In the genomic region with DNA sequence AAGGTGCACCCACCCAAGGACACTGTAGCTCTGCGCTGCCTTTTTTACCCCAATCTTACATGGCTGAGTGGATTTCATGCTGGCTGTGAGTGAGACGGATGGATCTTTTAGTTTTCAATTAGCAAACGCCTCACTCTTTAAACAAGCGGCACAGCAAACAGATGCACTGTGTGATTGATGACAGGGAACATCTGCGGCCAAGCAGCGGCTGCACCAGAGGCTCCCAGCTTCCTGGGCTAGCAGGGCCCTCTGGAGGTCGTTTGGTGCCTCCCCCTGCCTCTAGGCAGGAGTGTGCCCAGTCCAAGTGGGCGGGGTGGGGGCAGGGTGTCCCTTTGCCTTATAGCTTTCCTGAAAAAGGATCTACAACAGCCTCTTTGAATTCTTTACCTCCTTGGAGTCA, we compare ENCODE assay signal across 2 cellular contexts.
TF ChIP-seq lines count a peak whose summit lies in the region.

No MANE protein-coding gene starts in this region.

TF ChIP-seq in HEK293T, 16 proteins besides CTCF, POLR2A, EP300 and RAD21:
- TF ChIP-seq FOXK2 (IDR thresholded peaks at IDR 0.05) = no peak

TF ChIP-seq in H1, 55 proteins besides CTCF, POLR2A, EP300 and RAD21:
- no peak for TF ChIP-seq HDAC6 (IDR thresholded peaks at IDR 0.05; ENCODE audit: low read depth, low read length)
- no peak for TF ChIP-seq CTBP2 (IDR thresholded peaks at IDR 0.05; ENCODE audit: borderline replicate concordance, insufficient read depth, insufficient read length, low read length)
- TF ChIP-seq JUND (IDR thresholded peaks at IDR 0.05; ENCODE audit: low read length) = no peak
- no peak for TF ChIP-seq SP1 (IDR thresholded peaks at IDR 0.05; ENCODE audit: low read depth, low read length)
- TF ChIP-seq KDM1A (IDR thresholded peaks at IDR 0.05; ENCODE audit: borderline replicate concordance, low read length) = no peak
- TF ChIP-seq, protein P1, sequence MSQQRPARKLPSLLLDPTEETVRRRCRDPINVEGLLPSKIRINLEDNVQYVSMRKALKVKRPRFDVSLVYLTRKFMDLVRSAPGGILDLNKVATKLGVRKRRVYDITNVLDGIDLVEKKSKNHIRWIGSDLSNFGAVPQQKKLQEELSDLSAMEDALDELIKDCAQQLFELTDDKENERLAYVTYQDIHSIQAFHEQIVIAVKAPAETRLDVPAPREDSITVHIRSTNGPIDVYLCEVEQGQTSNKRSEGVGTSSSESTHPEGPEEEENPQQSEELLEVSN (IDR thresholded peaks at IDR 0.05) = no peak
- TF ChIP-seq CEBPB (IDR thresholded peaks at IDR 0.05; ENCODE audit: low read depth, low read length) = no peak
- no peak for TF ChIP-seq NRF1 (IDR thresholded peaks at IDR 0.05; ENCODE audit: low read depth, low read length)
TF ChIP-seq in H1: peak in this region for 0.
